ENCODE assay signal across 8 cellular contexts in the genomic region with DNA sequence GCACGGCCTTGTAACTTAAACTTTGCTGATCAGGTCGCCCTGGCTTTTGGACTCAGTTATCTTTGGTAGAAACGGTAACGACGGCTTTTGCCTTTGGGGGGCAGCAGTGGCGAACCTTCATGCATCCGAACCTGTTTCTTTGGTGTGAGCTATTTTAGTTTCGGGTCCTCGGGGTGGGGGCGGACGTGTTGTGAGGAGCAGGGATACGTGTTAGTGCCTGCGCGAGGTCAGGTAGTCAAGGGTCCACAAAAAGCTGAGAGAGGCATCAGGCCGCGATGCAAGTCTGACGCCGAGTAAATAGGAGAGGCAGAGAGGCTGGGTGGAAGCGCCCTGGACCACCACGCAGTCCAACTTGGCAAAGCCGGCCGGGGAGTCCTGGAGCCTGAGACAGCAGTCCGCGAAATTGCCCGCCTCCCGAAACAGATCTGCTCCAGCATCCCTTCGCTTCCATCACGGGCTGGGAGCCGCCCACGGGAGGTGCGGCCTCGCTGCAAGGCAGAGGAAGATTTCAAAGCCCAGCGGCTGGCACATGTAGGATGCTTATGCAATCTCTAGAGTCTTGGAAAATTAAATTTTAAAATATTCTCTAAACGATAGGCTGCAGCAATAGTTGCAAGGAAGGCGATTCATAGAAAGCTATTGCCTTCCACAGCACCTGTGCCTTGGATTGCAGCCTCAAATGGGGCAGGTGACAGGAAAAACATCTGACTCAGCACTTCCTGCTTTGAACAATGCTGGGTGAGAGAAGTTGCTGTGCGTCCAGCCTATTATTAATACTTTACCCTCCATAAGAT. TPM values are rescaled to one million over a fixed set of nuclear protein-coding genes. Genes with fewer than 3 reads are reported as not detected.
DNase-seq lines count a peak whose midpoint lies in the region; ATAC-seq and TF ChIP-seq lines count a peak whose summit lies in the region.

No MANE protein-coding gene starts in this region.

- DNase-seq in NCI-H1105 (lab: John Stamatoyannopoulos, UW) (peak; percentile 60), T-helper 22 cell (ENCODE audit: low read depth) (peak; percentile 48), astrocyte of the hippocampus (ENCODE audit: low read depth, low spot score) (peak; percentile 84), iPS DF 19.7 (ENCODE audit: low read depth, low spot score) (peak; percentile 54), sciatic nerve (ENCODE audit: low spot score) (peak; percentile 85), NCI-H2029 treated with DMSO at 0.1 percent for 48 hours (lab: John Stamatoyannopoulos, UW) (no peak)

- TF ChIP-seq CTCF in GM12874 (IDR thresholded peaks at IDR 0.05; ENCODE audit: insufficient read depth, low read depth, low read length), result peak; percentile 72

- intact Hi-C loops in sciatic nerve (cut with DNase I), result loop anchor here (10.0 kb wide), 1 partner anchor 183 kb away; the partner anchor contains the start of gene TEX30

- ATAC-seq in HG02610 (IDR thresholded peaks at IDR 0.05; ENCODE audit: unreplicated experiment) (peak; percentile 41), sciatic nerve (peak; percentile 44)

RNA-seq across cellular contexts. Expression of gene TPP2, which starts 4.6 kb away (rescaled TPM):
- total RNA-seq in sciatic nerve, result 44.8 TPM
